Comparison of ENCODE assay signal across 9 cellular contexts in the genomic region with DNA sequence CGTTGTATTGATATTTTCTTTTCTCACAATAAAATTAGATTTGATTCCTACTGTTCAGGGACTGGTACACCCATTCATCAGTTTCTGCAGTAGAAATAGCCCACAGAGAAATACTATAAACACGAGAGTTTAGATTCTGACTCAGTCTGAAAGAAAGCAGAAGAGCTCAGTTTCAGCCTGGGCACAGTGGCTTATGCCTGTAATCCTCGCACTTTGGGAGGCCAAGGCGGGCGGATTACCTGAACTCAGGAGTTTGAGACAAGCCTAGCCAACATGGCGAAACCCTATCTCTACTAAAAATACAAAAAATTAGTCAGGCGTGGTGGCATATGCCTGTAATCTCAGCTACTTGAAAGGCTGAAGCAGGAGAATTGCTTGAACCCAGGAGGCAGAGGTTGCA.
DNase-seq lines count a peak whose midpoint lies in the region; ATAC-seq and FAIRE-seq lines count a peak whose summit lies in the region.
"Had no signal": no experiment of that assay in that cellular context is flagged by ENCODE, and none has a peak within 500 bp of the region (broad histone marks: within the 10 kb centered on the region; RNA-seq: fewer than 3 reads in every experiment).

No MANE protein-coding gene starts in this region.

- FAIRE-seq in urothelium cell line (lab: Jason Lieb, UNC), result no peak

- DNase-seq in left kidney (ENCODE audit: low read depth, low spot score) (peak; percentile 38), urothelium cell line (ENCODE audit: low spot score) (no peak), NCI-H1105 treated with DMSO at 0.1 percent for 48 hours (lab: John Stamatoyannopoulos, UW) (no peak), amygdala (lab: John Stamatoyannopoulos, UW) (no peak), HK-2 (ENCODE audit: unreplicated experiment) (no peak)
- DNase-seq: NCI-H774 had no signal

- peak; percentile 65 for ATAC-seq in GM18520 (IDR thresholded peaks at IDR 0.05; ENCODE audit: unreplicated experiment)
- ATAC-seq in GM21576 (IDR thresholded peaks at IDR 0.05; ENCODE audit: unreplicated experiment), result peak; percentile 88
- peak; percentile 81 for ATAC-seq in HG03565 (IDR thresholded peaks at IDR 0.05; ENCODE audit: unreplicated experiment)
